Comparison of ENCODE assay signal across 1 cellular context in genomic region chr1:26161408-26162219, GRCh38.
TF ChIP-seq lines count a peak whose summit lies in the region.

No MANE protein-coding gene starts in this region.

TF ChIP-seq in GM12878, 131 proteins besides CTCF, POLR2A, EP300 and RAD21:
- TF ChIP-seq SMARCA5 (IDR thresholded peaks at IDR 0.05) (no peak), SUZ12 (IDR thresholded peaks at IDR 0.05; ENCODE audit: unreplicated experiment) (peak; percentile 30), HDAC6 (IDR thresholded peaks at IDR 0.05; ENCODE audit: unreplicated experiment) (peak; percentile 99), CEBPZ (IDR thresholded peaks at IDR 0.05; ENCODE audit: low read depth, low read length) (no peak), IKZF2 (IDR thresholded peaks at IDR 0.05) (no peak), ETV6 (conservative IDR thresholded peaks at IDR 0.05 in 1 of 2, IDR thresholded peaks at IDR 0.05 in 1 of 2; ENCODE audit: borderline replicate concordance in 1 of 2, low read depth in 1 of 2) (no peak), CBX5 (IDR thresholded peaks at IDR 0.05; ENCODE audit: low read depth) (no peak)
